Comparison of ENCODE assay signal across 29 cellular contexts in the genomic region with DNA sequence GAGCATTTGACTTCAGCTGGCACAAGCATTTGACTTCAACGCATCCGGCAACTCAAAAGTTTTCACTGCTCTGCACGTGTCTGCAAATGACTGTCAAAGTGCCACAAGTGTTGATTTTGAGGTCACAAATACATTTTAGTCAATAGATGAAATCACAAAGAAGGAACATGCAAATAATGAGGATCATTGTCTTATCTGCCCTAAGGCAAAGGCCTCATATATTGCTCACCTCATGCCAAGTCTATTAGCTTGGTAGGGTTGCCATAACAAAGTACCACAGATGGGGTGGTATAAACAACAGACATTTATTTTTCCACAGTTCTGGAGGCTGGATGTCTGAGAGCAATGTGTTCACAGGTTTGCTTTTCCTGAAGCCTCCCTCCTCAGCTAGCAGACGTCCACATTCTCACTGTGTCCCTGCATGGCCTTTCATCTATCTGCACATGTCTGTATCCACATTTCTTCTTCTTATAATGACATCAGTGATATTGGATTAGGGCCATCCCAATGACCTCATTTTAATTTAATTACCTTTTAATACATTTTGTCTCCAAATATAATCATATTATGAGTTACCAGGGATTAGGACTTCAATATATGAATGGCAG. TPM values are rescaled to one million over a fixed set of nuclear protein-coding genes. Genes with fewer than 3 reads are reported as not detected.
A peak's percentile ranks its signal among the peaks of the same experiment; 100 is the strongest.
DNase-seq lines count a peak whose midpoint lies in the region; ATAC-seq and TF ChIP-seq lines count a peak whose summit lies in the region.
"Had no signal": no experiment of that assay in that cellular context is flagged by ENCODE, and none has a peak within 500 bp of the region (broad histone marks: within the 10 kb centered on the region; RNA-seq: fewer than 3 reads in every experiment).

No MANE protein-coding gene starts in this region.

- POLR2A ChIA-PET in naive thymus-derived CD4-positive, alpha-beta T cell (lab: Charles Lee) = no interaction called here

- intact Hi-C loops in esophagus muscularis mucosa (cut with DNase I) = no loop called here
- intact Hi-C loops in naive thymus-derived CD4-positive, alpha-beta T cell (cut with micrococcal nuclease) = no loop called here

- no peak for TF ChIP-seq POLR2A in esophagus muscularis mucosa (IDR thresholded peaks at IDR 0.05; ENCODE audit: low read depth)

- H3K9me3 Mint-ChIP-seq in naive thymus-derived CD4-positive, alpha-beta T cell = peaks cover 0 to 4% (median 0%) of the 10 kb centered on the region in 11 donors
- H3K9me3 Mint-ChIP-seq: activated CD4-positive, alpha-beta T cell treated with anti-CD3 and anti-CD28 coated beads, Interleukin-2, amount 10 ng/mL, durations not matched to agents 24 days and 14 days; activated T-cell treated with anti-CD3 and anti-CD28 coated beads, Interleukin-2, amount 50 U/mL, for 24 hours; central memory CD8-positive, alpha-beta T cell; stimulated activated naive CD8-positive, alpha-beta T cell treated with anti-CD3 and anti-CD28 coated beads, Interleukin-15, Interleukin-2, amounts not matched to agents 100 ng/mL and 50 ng/mL, for 24 hours had no signal

- TF ChIP-seq CTCF in esophagus muscularis mucosa (IDR thresholded peaks at IDR 0.05) = no peak

- H3K27ac Mint-ChIP-seq in naive thymus-derived CD4-positive, alpha-beta T cell = no peak overlapping the region
- H3K27ac Mint-ChIP-seq: activated CD4-positive, alpha-beta T cell treated with anti-CD3 and anti-CD28 coated beads, Interleukin-2, amount 10 ng/mL, durations not matched to agents 24 days and 14 days; activated T-cell treated with anti-CD3 and anti-CD28 coated beads, Interleukin-2, amount 50 U/mL, for 24 hours; CD4-positive, alpha-beta memory T cell; stimulated activated naive CD8-positive, alpha-beta T cell treated with anti-CD3 and anti-CD28 coated beads, Interleukin-15, Interleukin-2, amounts not matched to agents 100 ng/mL and 50 ng/mL, for 24 hours had no signal

- peak; percentile 17 for DNase-seq in NCI-H1105 treated with DMSO at 0.1 percent for 48 hours (lab: John Stamatoyannopoulos, UW)
- DNase-seq in NCI-H1105 (lab: John Stamatoyannopoulos, UW) = no peak
- peak; percentile 96 for DNase-seq in NCI-H1694 (lab: John Stamatoyannopoulos, UW)
- DNase-seq in NCI-H345 treated with DMSO at 0.1 percent for 48 hours (lab: John Stamatoyannopoulos, UW; ENCODE audit: unreplicated experiment) = peak; percentile 85
- peak; percentile 55 for DNase-seq in esophagus muscularis mucosa (ENCODE audit: extremely low spot score)
- DNase-seq in NCI-H524 treated with DMSO at 0.1 percent for 48 hours (lab: John Stamatoyannopoulos, UW) = no peak
- no peak for DNase-seq in activated CD8-positive, alpha-beta memory T cell treated with anti-CD3 and anti-CD28 coated beads for 24 hours
- DNase-seq in naive thymus-derived CD4-positive, alpha-beta T cell = no peak
- DNase-seq: activated CD4-positive, alpha-beta T cell treated with anti-CD3 and anti-CD28 coated beads, Interleukin-2, amount 10 ng/mL, durations not matched to agents 24 days and 14 days; activated gamma-delta T cell; activated T-cell treated with anti-CD3 and anti-CD28 coated beads, Interleukin-2, amount 50 U/mL, for 24 hours; CD4-positive, alpha-beta memory T cell; dermis blood vessel endothelial cell; esophagus squamous epithelium; gastrocnemius medialis; GF-D8; hippocampal formation; left colon; mesenchymal stem cell; NCI-H226; NK-92 treated with Interleukin-12 subunit alpha and Interleukin-12 subunit beta, amount 100 ng/mL, for 24 hours; PC-9; psoas muscle; Right ventricle myocardium superior; stimulated activated CD4-positive, alpha-beta T cell treated with anti-CD3 and anti-CD28 coated beads, Interleukin-15, amount 100 ng/mL, for 24 hours had no signal

- no peaks in the 10 kb centered on the region for H3K36me3 Mint-ChIP-seq in naive thymus-derived CD4-positive, alpha-beta T cell
- H3K36me3 Mint-ChIP-seq: CD4-positive, alpha-beta memory T cell had no signal

- no peak overlapping the region for H3K4me3 Mint-ChIP-seq in naive thymus-derived CD4-positive, alpha-beta T cell
- H3K4me3 Mint-ChIP-seq: activated CD4-positive, alpha-beta T cell treated with anti-CD3 and anti-CD28 coated beads, Interleukin-2, amount 10 ng/mL, durations not matched to agents 24 days and 14 days; activated T-cell treated with anti-CD3 and anti-CD28 coated beads, Interleukin-2, amount 50 U/mL, for 24 hours; CD4-positive, alpha-beta memory T cell; central memory CD8-positive, alpha-beta T cell; stimulated activated naive CD8-positive, alpha-beta T cell treated with anti-CD3 and anti-CD28 coated beads, Interleukin-15, Interleukin-2, amounts not matched to agents 100 ng/mL and 50 ng/mL, for 24 hours had no signal

- H3K4me3 ChIP-seq in esophagus muscularis mucosa = no peak overlapping the region
- H3K4me3 ChIP-seq in naive thymus-derived CD4-positive, alpha-beta T cell (ENCODE audit: low read length) = no peak overlapping the region
- H3K4me3 ChIP-seq: esophagus squamous epithelium, gastrocnemius medialis, HAP-1, PC-9, psoas muscle had no signal

- H3K27ac ChIP-seq in esophagus muscularis mucosa (replicated peaks in 1 of 4) = no peak overlapping the region
- no peak overlapping the region for H3K27ac ChIP-seq in naive thymus-derived CD4-positive, alpha-beta T cell (ENCODE audit: low read depth, low read length)
- H3K27ac ChIP-seq: esophagus squamous epithelium, gastrocnemius medialis, PC-9, psoas muscle had no signal

- 76% methylated on average over 4 of the region's 4 CpGs for WGBS in esophagus muscularis mucosa

- CTCF ChIA-PET in naive thymus-derived CD4-positive, alpha-beta T cell (lab: Charles Lee) = no interaction called here

- TF ChIP-seq EP300 in esophagus muscularis mucosa (IDR thresholded peaks at IDR 0.05) = no peak

- peaks cover 0 to 19% (median 13%) of the 10 kb centered on the region in 5 donors for H3K27me3 Mint-ChIP-seq in naive thymus-derived CD4-positive, alpha-beta T cell
- H3K27me3 Mint-ChIP-seq: activated CD4-positive, alpha-beta T cell treated with anti-CD3 and anti-CD28 coated beads, Interleukin-2, amount 10 ng/mL, durations not matched to agents 24 days and 14 days; stimulated activated naive CD8-positive, alpha-beta T cell treated with anti-CD3 and anti-CD28 coated beads, Interleukin-15, Interleukin-2, amounts not matched to agents 100 ng/mL and 50 ng/mL, for 24 hours had no signal

- no peaks in the 10 kb centered on the region for H3K36me3 ChIP-seq in esophagus muscularis mucosa
- H3K36me3 ChIP-seq in naive thymus-derived CD4-positive, alpha-beta T cell (ENCODE audit: control insufficient read depth in 2 of 3, insufficient read depth in 3 of 3, low read length in 3 of 3) = no peaks in the 10 kb centered on the region
- H3K36me3 ChIP-seq: esophagus squamous epithelium, gastrocnemius medialis, HAP-1 had no signal

- no peak for ATAC-seq in naive thymus-derived CD4-positive, alpha-beta T cell
- ATAC-seq: gastrocnemius medialis, left colon, psoas muscle had no signal

- H3K27me3 ChIP-seq in esophagus muscularis mucosa = no peaks in the 10 kb centered on the region
- no peaks in the 10 kb centered on the region for H3K27me3 ChIP-seq in naive thymus-derived CD4-positive, alpha-beta T cell (ENCODE audit: control insufficient read depth in 2 of 2, insufficient read depth in 2 of 2, low read length in 2 of 2)
- H3K27me3 ChIP-seq: esophagus squamous epithelium, gastrocnemius medialis had no signal

- no peaks in the 10 kb centered on the region for H3K4me1 Mint-ChIP-seq in naive thymus-derived CD4-positive, alpha-beta T cell
- H3K4me1 Mint-ChIP-seq: activated CD4-positive, alpha-beta T cell treated with anti-CD3 and anti-CD28 coated beads, Interleukin-2, amount 10 ng/mL, durations not matched to agents 24 days and 14 days; CD4-positive, alpha-beta memory T cell; central memory CD8-positive, alpha-beta T cell had no signal

- no peaks in the 10 kb centered on the region for H3K9me3 ChIP-seq in esophagus muscularis mucosa
- H3K9me3 ChIP-seq in naive thymus-derived CD4-positive, alpha-beta T cell (ENCODE audit: control insufficient read depth in 2 of 3, low read length in 3 of 3) = no peaks in the 10 kb centered on the region
- H3K9me3 ChIP-seq: esophagus squamous epithelium, gastrocnemius medialis, HAP-1, psoas muscle had no signal

- H3K4me1 ChIP-seq in esophagus muscularis mucosa = no peaks in the 10 kb centered on the region
- H3K4me1 ChIP-seq in naive thymus-derived CD4-positive, alpha-beta T cell (ENCODE audit: control insufficient read depth in 2 of 2, insufficient read depth in 2 of 2, low read length in 2 of 2) = no peaks in the 10 kb centered on the region
- H3K4me1 ChIP-seq: esophagus squamous epithelium, gastrocnemius medialis, HAP-1, psoas muscle had no signal

RNA-seq across cellular contexts. Expression of a gene that starts 59.5 kb away (rescaled TPM):
- total RNA-seq in esophagus muscularis mucosa = 10 to 100 TPM in 1 of 4 donors, 1 to 10 TPM in 3; 2.5 to 10.1 (median 6.5) TPM
- total RNA-seq in naive thymus-derived CD4-positive, alpha-beta T cell = not detected
- not detected for polyA plus RNA-seq in naive thymus-derived CD4-positive, alpha-beta T cell
- total RNA-seq: activated CD4-positive, alpha-beta T cell treated with anti-CD3 and anti-CD28 coated beads, Interleukin-2, amount 10 ng/mL, durations not matched to agents 24 days and 14 days; CD4-positive, alpha-beta memory T cell; MCF 10A had no signal
- polyA plus RNA-seq: CD4-positive, alpha-beta memory T cell had no signal

Comparison
In these comparisons a context has a peak if more than half of its experiments do, and no peak if none do; other contexts are left out.
1. DNase-seq: peak in NCI-H1105 treated with DMSO at 0.1 percent for 48 hours (single experiment), NCI-H1694 (single experiment), NCI-H345 treated with DMSO at 0.1 percent for 48 hours (single experiment) and esophagus muscularis mucosa (single experiment); none in NCI-H1105 (single experiment), NCI-H524 treated with DMSO at 0.1 percent for 48 hours (single experiment), activated CD8-positive, alpha-beta memory T cell treated with anti-CD3 and anti-CD28 coated beads for 24 hours (single experiment) and naive thymus-derived CD4-positive, alpha-beta T cell (0 of 9).